In genomic region chr16:89910717-89911354, GRCh38 we compare ENCODE assay signal across 1 cellular context.
TF ChIP-seq lines count a peak whose summit lies in the region.

No MANE protein-coding gene starts in this region.

TF ChIP-seq in endothelial cell of umbilical vein, 7 proteins besides CTCF, POLR2A, EP300 and RAD21:
- TF ChIP-seq EZH2 (IDR thresholded peaks at IDR 0.05; ENCODE audit: borderline replicate concordance, low read depth, low read length, severe bottlenecking) (no peak), JUN (IDR thresholded peaks at IDR 0.05; ENCODE audit: borderline replicate concordance, insufficient read depth, insufficient read length, low read depth) (no peak), MAX (IDR thresholded peaks at IDR 0.05; ENCODE audit: insufficient read depth, insufficient read length) (no peak), FOS (IDR thresholded peaks at IDR 0.05; ENCODE audit: borderline replicate concordance, insufficient read depth, low read length) (no peak), MYC (IDR thresholded peaks at IDR 0.05; ENCODE audit: low read depth, low read length) (no peak), POLR2AphosphoS5 (IDR thresholded peaks at IDR 0.05; ENCODE audit: insufficient read depth, low read depth, low read length) (no peak), GATA2 (IDR thresholded peaks at IDR 0.05; ENCODE audit: insufficient read depth, insufficient read length, low read depth, low read length) (no peak)
